ENCODE assay signal across 11 cellular contexts in genomic region chr20:50804453-50805348, GRCh38. TPM values are rescaled to one million over a fixed set of nuclear protein-coding genes. Genes with fewer than 3 reads are reported as not detected.
DNase-seq lines count a peak whose midpoint lies in the region; ATAC-seq lines count a peak whose summit lies in the region.
"Had no signal": no experiment of that assay in that cellular context is flagged by ENCODE, and none has a peak within 500 bp of the region (broad histone marks: within the 10 kb centered on the region; RNA-seq: fewer than 3 reads in every experiment).

No MANE protein-coding gene starts in this region.

- peak overlapping the region; percentile 85 for H3K27ac ChIP-seq in thymus (ENCODE audit: low read depth)
- H3K27ac ChIP-seq: epithelial cell of prostate had no signal

- H3K27ac Mint-ChIP-seq in activated naive CD4-positive, alpha-beta T cell treated with anti-CD3 and anti-CD28 coated beads for 36 hours, result peak overlapping the region; percentile 91
- peak overlapping the region; percentile 10 to 91 for H3K27ac Mint-ChIP-seq in activated naive CD4-positive, alpha-beta T cell treated with anti-CD3 and anti-CD28 coated beads, Interleukin-2, amount 50 U/mL, for 72 hours

- peak; percentile 75 to 88 for ATAC-seq in activated naive CD4-positive, alpha-beta T cell treated with anti-CD3 and anti-CD28 coated beads, Interleukin-2, amount 50 U/mL, for 72 hours
- ATAC-seq in HG02981 (IDR thresholded peaks at IDR 0.05; ENCODE audit: unreplicated experiment), result no peak
- ATAC-seq: sciatic nerve had no signal

- peaks cover 32% of the 10 kb centered on the region for H3K4me1 Mint-ChIP-seq in activated naive CD4-positive, alpha-beta T cell treated with anti-CD3 and anti-CD28 coated beads for 36 hours (ENCODE audit: low read depth)

- H3K9me3 Mint-ChIP-seq in activated naive CD4-positive, alpha-beta T cell treated with anti-CD3 and anti-CD28 coated beads for 36 hours, result no peaks in the 10 kb centered on the region
- no peaks in the 10 kb centered on the region for H3K9me3 Mint-ChIP-seq in activated naive CD4-positive, alpha-beta T cell treated with anti-CD3 and anti-CD28 coated beads, Interleukin-2, amount 50 U/mL, for 72 hours

- CTCF ChIA-PET in activated naive CD4-positive, alpha-beta T cell treated with anti-CD3 and anti-CD28 coated beads for 36 hours (lab: Charles Lee), result interaction anchor here (0.6 to 2.5 kb wide), 7 partner anchors 10 to 833 kb away, joined by 3 to 17 read pairs (median 4); partner anchors contain the start of gene BCAS4

- peak; percentile 61 for DNase-seq in activated naive CD4-positive, alpha-beta T cell treated with anti-CD3 and anti-CD28 coated beads for 36 hours
- DNase-seq in activated naive CD4-positive, alpha-beta T cell treated with anti-CD3 and anti-CD28 coated beads, Interleukin-2, amount 50 U/mL, for 16 hours, result no peak
- peak; percentile 47 for DNase-seq in NCI-H1048 (lab: John Stamatoyannopoulos, UW)
- peak in 1 of 2 donors; percentile 45 for DNase-seq in activated naive CD4-positive, alpha-beta T cell treated with anti-CD3 and anti-CD28 coated beads, Interleukin-2, amount 50 U/mL, for 72 hours (ENCODE audit: low spot score in 2 of 2)
- DNase-seq in H4 (ENCODE audit: low spot score), result no peak
- DNase-seq in iPS-NIHi7 (ENCODE audit: extremely low spot score), result no peak
- DNase-seq: NCI-H187 treated with DMSO at 0.1 percent for 48 hours had no signal

- H3K36me3 Mint-ChIP-seq in activated naive CD4-positive, alpha-beta T cell treated with anti-CD3 and anti-CD28 coated beads for 36 hours (ENCODE audit: low read depth), result no peaks in the 10 kb centered on the region
- peaks cover 0 to 3% of the 10 kb centered on the region in 2 donors for H3K36me3 Mint-ChIP-seq in activated naive CD4-positive, alpha-beta T cell treated with anti-CD3 and anti-CD28 coated beads, Interleukin-2, amount 50 U/mL, for 72 hours

- peaks cover 6% of the 10 kb centered on the region for H3K4me1 ChIP-seq in thymus (ENCODE audit: control insufficient read depth, insufficient read depth, low read length)

- WGBS in thymus, result 16% methylated on average over 11 of the region's 11 CpGs

- H3K27me3 Mint-ChIP-seq in activated naive CD4-positive, alpha-beta T cell treated with anti-CD3 and anti-CD28 coated beads for 36 hours (ENCODE audit: low read depth), result no peaks in the 10 kb centered on the region

- no peaks in the 10 kb centered on the region for H3K27me3 ChIP-seq in thymus (ENCODE audit: control insufficient read depth, insufficient read depth)

- no peaks in the 10 kb centered on the region for H3K9me3 ChIP-seq in thymus (ENCODE audit: control insufficient read depth)

- intact Hi-C loops in activated naive CD4-positive, alpha-beta T cell treated with anti-CD3 and anti-CD28 coated beads for 36 hours (cut with micrococcal nuclease), result loop anchor here (1.0 kb wide), 2 partner anchors 10 to 14 kb away; no protein-coding TSS in a partner anchor

- peak overlapping the region; percentile 64 for H3K4me3 Mint-ChIP-seq in activated naive CD4-positive, alpha-beta T cell treated with anti-CD3 and anti-CD28 coated beads for 36 hours

- no peaks in the 10 kb centered on the region for H3K36me3 ChIP-seq in thymus (ENCODE audit: control insufficient read depth, insufficient read depth)

- no peak overlapping the region for H3K4me3 ChIP-seq in thymus (ENCODE audit: low read length)

RNA-seq across cellular contexts. Expression of gene BCAS4, which starts 9.8 kb away (rescaled TPM):
- total RNA-seq in activated naive CD4-positive, alpha-beta T cell treated with anti-CD3 and anti-CD28 coated beads for 36 hours, result 10 to 100 TPM; 15.7 to 16.6 TPM
- 10 to 100 TPM; 12.6 to 19.3 TPM for total RNA-seq in activated naive CD4-positive, alpha-beta T cell treated with anti-CD3 and anti-CD28 coated beads, Interleukin-2, amount 50 U/mL, for 72 hours
- polyA plus RNA-seq in thymus, result 14.5 TPM
- total RNA-seq in H4 (2014; rRNA removed; shearing (Covaris generic)), result 7.5 and 11.1 TPM in 2 replicates

Comparison
In these comparisons a context has a peak if more than half of its experiments do, and no peak if none do; other contexts are left out.
1. DNase-seq: peak in activated naive CD4-positive, alpha-beta T cell treated with anti-CD3 and anti-CD28 coated beads for 36 hours (single experiment) and NCI-H1048 (single experiment); none in activated naive CD4-positive, alpha-beta T cell treated with anti-CD3 and anti-CD28 coated beads, Interleukin-2, amount 50 U/mL, for 16 hours (single experiment), H4 (single experiment) and iPS-NIHi7 (single experiment).